In genomic region chr7:91310829-91311460, GRCh38 we compare ENCODE assay signal across 14 cellular contexts. TPM values are rescaled to one million over a fixed set of nuclear protein-coding genes. Genes with fewer than 3 reads are reported as not detected.
DNase-seq lines count a peak whose midpoint lies in the region; ATAC-seq and TF ChIP-seq lines count a peak whose summit lies in the region.
"Had no signal": no experiment of that assay in that cellular context is flagged by ENCODE, and none has a peak within 500 bp of the region (broad histone marks: within the 10 kb centered on the region; RNA-seq: fewer than 3 reads in every experiment).

No MANE protein-coding gene starts in this region.

- H3K9me3 ChIP-seq in right atrium auricular region (no peaks in the 10 kb centered on the region), lower lobe of right lung (no peaks in the 10 kb centered on the region)

- no peaks in the 10 kb centered on the region for H3K4me1 ChIP-seq in right atrium auricular region
- H3K4me1 ChIP-seq in lower lobe of right lung, result no peaks in the 10 kb centered on the region

- H3K36me3 ChIP-seq in right atrium auricular region (no peaks in the 10 kb centered on the region), lower lobe of right lung (no peaks in the 10 kb centered on the region)

- no peak overlapping the region for H3K4me3 Mint-ChIP-seq in activated CD8-positive, alpha-beta memory T cell treated with anti-CD3 and anti-CD28 coated beads, Interleukin-2, amount 10 ng/mL, durations not matched to agents 7 days and 5 days
- H3K4me3 Mint-ChIP-seq: natural killer cell treated with Interleukin-12 subunit alpha and Interleukin-12 subunit beta and Interleukin-15 and Interleukin-18, amount 100 ng/mL, for 72 hours had no signal

- H3K27ac ChIP-seq in right atrium auricular region (no peak overlapping the region), lower lobe of right lung (peak overlapping the region; percentile 4)
- H3K27ac ChIP-seq: HL-60 had no signal

- H3K36me3 Mint-ChIP-seq in activated CD8-positive, alpha-beta memory T cell treated with anti-CD3 and anti-CD28 coated beads, Interleukin-2, amount 10 ng/mL, durations not matched to agents 7 days and 5 days, result no peaks in the 10 kb centered on the region
- H3K36me3 Mint-ChIP-seq: natural killer cell treated with Interleukin-12 subunit alpha and Interleukin-12 subunit beta and Interleukin-15 and Interleukin-18, amount 100 ng/mL, for 72 hours had no signal

- H3K27ac Mint-ChIP-seq in activated CD8-positive, alpha-beta memory T cell treated with anti-CD3 and anti-CD28 coated beads, Interleukin-2, amount 10 ng/mL, durations not matched to agents 7 days and 5 days, result no peak overlapping the region
- H3K27ac Mint-ChIP-seq: natural killer cell treated with Interleukin-12 subunit alpha and Interleukin-12 subunit beta and Interleukin-15 and Interleukin-18, amount 100 ng/mL, for 72 hours had no signal

- no peaks in the 10 kb centered on the region for H3K4me1 Mint-ChIP-seq in activated CD8-positive, alpha-beta memory T cell treated with anti-CD3 and anti-CD28 coated beads, Interleukin-2, amount 10 ng/mL, durations not matched to agents 7 days and 5 days

- no peaks in the 10 kb centered on the region for H3K27me3 ChIP-seq in right atrium auricular region
- no peaks in the 10 kb centered on the region for H3K27me3 ChIP-seq in lower lobe of right lung (ENCODE audit: low read depth)

- H3K4me3 ChIP-seq in right atrium auricular region (no peak overlapping the region), cardiac fibroblast (replicated peaks in 1 of 2; ENCODE audit: low read depth in 2 of 2, low read length in 2 of 2) (no peak overlapping the region), lower lobe of right lung (no peak overlapping the region)

- CTCF ChIA-PET in activated CD8-positive, alpha-beta memory T cell treated with anti-CD3 and anti-CD28 coated beads, Interleukin-2, amount 10 ng/mL, durations not matched to agents 7 days and 5 days (lab: Charles Lee), result no interaction called here

- ATAC-seq in Right ventricle myocardium inferior, result peak; percentile 63
- ATAC-seq in lower lobe of right lung, result peak; percentile 54 to 65
- no peak for ATAC-seq in activated CD8-positive, alpha-beta memory T cell treated with anti-CD3 and anti-CD28 coated beads, Interleukin-2, amount 10 ng/mL, durations not matched to agents 7 days and 5 days
- ATAC-seq in GM18517 (IDR thresholded peaks at IDR 0.05; ENCODE audit: unreplicated experiment), result no peak
- ATAC-seq: natural killer cell treated with Interleukin-12 subunit alpha and Interleukin-12 subunit beta and Interleukin-15 and Interleukin-18, amount 100 ng/mL, for 72 hours had no signal

- DNase-seq in Right ventricle myocardium inferior (ENCODE audit: missing footprints) (no peak), right atrium auricular region (ENCODE audit: low spot score) (no peak), cardiac fibroblast (ENCODE audit: low read depth in 2 of 2) (peak; percentile 32 to 45), lower lobe of right lung (no peak), inferior parietal cortex (ENCODE audit: extremely low spot score) (no peak), cerebellar nuclear complex (lab: John Stamatoyannopoulos, UW) (no peak)
- DNase-seq in activated CD8-positive, alpha-beta memory T cell treated with anti-CD3 and anti-CD28 coated beads, Interleukin-2, amount 10 ng/mL, durations not matched to agents 7 days and 5 days, result no peak
- DNase-seq: activated CD8-positive, alpha-beta memory T cell treated with anti-CD3 and anti-CD28 coated beads, Interleukin-2, amount 50 U/mL, for 4 hours; anterior cingulate cortex; DND-41; NCI-H1105 treated with DMSO at 0.1 percent for 48 hours had no signal

- intact Hi-C loops in Right ventricle myocardium inferior (cut with DNase I), result no loop called here
- intact Hi-C loops in lower lobe of right lung (cut with DNase I), result no loop called here

- no peak for TF ChIP-seq CTCF in right atrium auricular region (IDR thresholded peaks at IDR 0.05)
- no peak for TF ChIP-seq CTCF in cardiac fibroblast (IDR thresholded peaks at IDR 0.05; ENCODE audit: low read depth, low read length)
- no peak for TF ChIP-seq CTCF in lower lobe of right lung (IDR thresholded peaks at IDR 0.05)

- H3K27me3 Mint-ChIP-seq in activated CD8-positive, alpha-beta memory T cell treated with anti-CD3 and anti-CD28 coated beads, Interleukin-2, amount 10 ng/mL, durations not matched to agents 7 days and 5 days, result no peaks in the 10 kb centered on the region
- H3K27me3 Mint-ChIP-seq: natural killer cell treated with Interleukin-12 subunit alpha and Interleukin-12 subunit beta and Interleukin-15 and Interleukin-18, amount 100 ng/mL, for 72 hours had no signal

- H3K9me3 Mint-ChIP-seq in activated CD8-positive, alpha-beta memory T cell treated with anti-CD3 and anti-CD28 coated beads, Interleukin-2, amount 10 ng/mL, durations not matched to agents 7 days and 5 days (ENCODE audit: low read depth), result no peaks in the 10 kb centered on the region
- H3K9me3 Mint-ChIP-seq: natural killer cell treated with Interleukin-12 subunit alpha and Interleukin-12 subunit beta and Interleukin-15 and Interleukin-18, amount 100 ng/mL, for 72 hours had no signal

RNA-seq across cellular contexts. Expression of gene FZD1, which starts 46.7 kb away (rescaled TPM):
- 10.3 TPM for total RNA-seq in Right ventricle myocardium inferior
- 10 to 100 TPM; 16.9 to 27.0 TPM for total RNA-seq in right atrium auricular region
- total RNA-seq in lower lobe of right lung, result 20.1 TPM
- total RNA-seq in activated CD8-positive, alpha-beta memory T cell treated with anti-CD3 and anti-CD28 coated beads, Interleukin-2, amount 10 ng/mL, durations not matched to agents 7 days and 5 days, result not detected

Comparison
In these comparisons a context has a peak if more than half of its experiments do, and no peak if none do; other contexts are left out.
1. ATAC-seq: peak in Right ventricle myocardium inferior (single experiment) and lower lobe of right lung (2 of 2); none in activated CD8-positive, alpha-beta memory T cell treated with anti-CD3 and anti-CD28 coated beads, Interleukin-2, amount 10 ng/mL, durations not matched to agents 7 days and 5 days (single experiment) and GM18517 (single experiment).
2. DNase-seq: peak in cardiac fibroblast (2 of 2); none in Right ventricle myocardium inferior (single experiment), right atrium auricular region (single experiment), lower lobe of right lung (single experiment), inferior parietal cortex (single experiment), cerebellar nuclear complex (0 of 2) and activated CD8-positive, alpha-beta memory T cell treated with anti-CD3 and anti-CD28 coated beads, Interleukin-2, amount 10 ng/mL, durations not matched to agents 7 days and 5 days (single experiment).
3. RNA of gene FZD1, which starts 46.7 kb away (total RNA-seq): 16.9 to 27.0 TPM in right atrium auricular region, 20.1 TPM in lower lobe of right lung (single experiment) and 10.3 TPM in Right ventricle myocardium inferior (single experiment); not detected in activated CD8-positive, alpha-beta memory T cell treated with anti-CD3 and anti-CD28 coated beads, Interleukin-2, amount 10 ng/mL, durations not matched to agents 7 days and 5 days; every median in the first group is over 10 times any median in the second.